ENCODE assay signal across 8 cellular contexts in genomic region chr12:80517655-80518054, GRCh38.
"Had no signal": no experiment of that assay in that cellular context is flagged by ENCODE, and none has a peak within 500 bp of the region (broad histone marks: within the 10 kb centered on the region; RNA-seq: fewer than 3 reads in every experiment).

No MANE protein-coding gene starts in this region.

- FAIRE-seq: G401.6, GM12878, GM12891, GM12892, GM18507, GM19239 had no signal

- DNase-seq: GDM1, GF-D8 had no signal

- ATAC-seq: GM12878 had no signal

- H3K4me3 ChIP-seq: GM12878 had no signal
